Comparison of ENCODE assay signal across 8 cellular contexts in genomic region chr17:49739662-49740271, GRCh38. TPM values are rescaled to one million over a fixed set of nuclear protein-coding genes. Genes with fewer than 3 reads are reported as not detected.
DNase-seq lines count a peak whose midpoint lies in the region; ATAC-seq and TF ChIP-seq lines count a peak whose summit lies in the region.

No MANE protein-coding gene starts in this region.

- ATAC-seq in CD8-positive, alpha-beta T cell: peak; percentile 95
- peak; percentile 62 for ATAC-seq in HG02642 (IDR thresholded peaks at IDR 0.05; ENCODE audit: poor library complexity, unreplicated experiment)
- ATAC-seq in activated CD8-positive, alpha-beta T cell treated with anti-CD3 and anti-CD28 coated beads for 36 hours: peak; percentile 93

- H3K27me3 Mint-ChIP-seq in CD8-positive, alpha-beta T cell (ENCODE audit: low read depth): no peaks in the 10 kb centered on the region
- no peaks in the 10 kb centered on the region for H3K27me3 Mint-ChIP-seq in activated CD8-positive, alpha-beta T cell treated with anti-CD3 and anti-CD28 coated beads for 36 hours

- POLR2A ChIA-PET in CD8-positive, alpha-beta T cell (lab: Charles Lee): interaction anchor here (0.6 to 8.7 kb wide), 14 partner anchors 9 to 78 kb away, joined by 3 to 99 read pairs (median 4); partner anchors contain the start of genes FAM117A, KAT7, SLC35B1 and SPOP
- POLR2A ChIA-PET in activated CD8-positive, alpha-beta T cell treated with anti-CD3 and anti-CD28 coated beads for 36 hours (lab: Charles Lee): interaction anchor here (0.8 to 4.1 kb wide), 10 partner anchors 8 to 48 kb away, joined by 3 to 25 read pairs (median 4); partner anchors contain the start of genes FAM117A and SLC35B1

- peak overlapping the region; percentile 22 for H3K4me3 ChIP-seq in CD8-positive, alpha-beta T cell (ENCODE audit: low read depth, low read length)
- H3K4me3 ChIP-seq in epithelial cell of esophagus (ENCODE audit: low read length): no peak overlapping the region

- H3K4me1 ChIP-seq in CD8-positive, alpha-beta T cell (ENCODE audit: insufficient read depth, low read length): peaks cover 83% of the 10 kb centered on the region

- no peaks in the 10 kb centered on the region for H3K36me3 ChIP-seq in CD8-positive, alpha-beta T cell (ENCODE audit: insufficient read depth, low read length)

- H3K36me3 Mint-ChIP-seq in CD8-positive, alpha-beta T cell: peaks cover 10% of the 10 kb centered on the region
- H3K36me3 Mint-ChIP-seq in activated CD8-positive, alpha-beta T cell treated with anti-CD3 and anti-CD28 coated beads for 36 hours (ENCODE audit: low read depth): peaks cover 8% of the 10 kb centered on the region

- CTCF ChIA-PET in CD8-positive, alpha-beta T cell (lab: Charles Lee): interaction anchor here (1.1 to 4.4 kb wide), 4 partner anchors 23 to 258 kb away, joined by 3 to 22 read pairs (median 6); partner anchors contain the start of gene SLC35B1
- CTCF ChIA-PET in activated CD8-positive, alpha-beta T cell treated with anti-CD3 and anti-CD28 coated beads for 36 hours (lab: Charles Lee): interaction anchor here (1.3 to 2.4 kb wide), 4 partner anchors 9 to 31 kb away, joined by 3 to 8 read pairs (median 7); partner anchors contain the start of gene SLC35B1

- H3K27me3 ChIP-seq in CD8-positive, alpha-beta T cell (ENCODE audit: insufficient read depth, low read length): no peaks in the 10 kb centered on the region

- no peak for TF ChIP-seq CTCF in CD8-positive, alpha-beta T cell (IDR thresholded peaks at IDR 0.05)
- TF ChIP-seq CTCF in activated CD8-positive, alpha-beta T cell treated with anti-CD3 and anti-CD28 coated beads for 36 hours (IDR thresholded peaks at IDR 0.05): no peak
- TF ChIP-seq CTCF in epithelial cell of esophagus (IDR thresholded peaks at IDR 0.05; ENCODE audit: insufficient read depth, low read depth, low read length, missing control alignments): no peak

- H3K9me3 Mint-ChIP-seq in CD8-positive, alpha-beta T cell: no peaks in the 10 kb centered on the region
- H3K9me3 Mint-ChIP-seq in activated CD8-positive, alpha-beta T cell treated with anti-CD3 and anti-CD28 coated beads for 36 hours: peaks cover 2% of the 10 kb centered on the region

- peak overlapping the region; percentile 77 for H3K27ac ChIP-seq in CD8-positive, alpha-beta T cell (ENCODE audit: low read depth, low read length)

- no peaks in the 10 kb centered on the region for H3K9me3 ChIP-seq in CD8-positive, alpha-beta T cell (ENCODE audit: low read length)

- DNase-seq in CD8-positive, alpha-beta T cell: peak; percentile 91 to 99 (median 97)
- DNase-seq in NCI-H345 treated with DMSO at 0.1 percent for 48 hours (lab: John Stamatoyannopoulos, UW; ENCODE audit: unreplicated experiment) (peak; percentile 87), epithelial cell of esophagus (ENCODE audit: low read depth) (peak; percentile 83), renal cortical epithelial cell (ENCODE audit: low read depth) (peak; percentile 25), retina (no peak), hippocampal formation (lab: John Stamatoyannopoulos, UW) (no peak)
- DNase-seq in activated CD8-positive, alpha-beta T cell treated with anti-CD3 and anti-CD28 coated beads for 36 hours: peak; percentile 95

- H3K27ac Mint-ChIP-seq in CD8-positive, alpha-beta T cell: peak overlapping the region; percentile 100
- peak overlapping the region; percentile 100 for H3K27ac Mint-ChIP-seq in activated CD8-positive, alpha-beta T cell treated with anti-CD3 and anti-CD28 coated beads for 36 hours

- H3K4me1 Mint-ChIP-seq in CD8-positive, alpha-beta T cell (ENCODE audit: low read depth): peaks cover 87% of the 10 kb centered on the region
- H3K4me1 Mint-ChIP-seq in activated CD8-positive, alpha-beta T cell treated with anti-CD3 and anti-CD28 coated beads for 36 hours (ENCODE audit: low read depth): peaks cover 79% of the 10 kb centered on the region

- intact Hi-C loops in CD8-positive, alpha-beta T cell (cut with DNase I, micrococcal nuclease): loop anchor here (1.0 to 10.0 kb wide), 10 partner anchors 9 to 545 kb away; partner anchors contain the start of genes FAM117A (in 1 of the 2) and KAT7 (in 1 of the 2)
- intact Hi-C loops in activated CD8-positive, alpha-beta T cell treated with anti-CD3 and anti-CD28 coated beads for 36 hours (cut with micrococcal nuclease): no loop called here

- peak overlapping the region; percentile 90 for H3K4me3 Mint-ChIP-seq in CD8-positive, alpha-beta T cell
- peak overlapping the region; percentile 79 for H3K4me3 Mint-ChIP-seq in activated CD8-positive, alpha-beta T cell treated with anti-CD3 and anti-CD28 coated beads for 36 hours

RNA-seq across cellular contexts. Expression of gene FAM117A, which starts 24.2 kb away (rescaled TPM):
- 10 to 100 TPM; 23.4 to 28.7 TPM for total RNA-seq in CD8-positive, alpha-beta T cell
- total RNA-seq in activated CD8-positive, alpha-beta T cell treated with anti-CD3 and anti-CD28 coated beads for 36 hours: 10 to 100 TPM; 19.7 to 23.0 TPM
- 3.1 and 6.0 TPM in 2 replicates for total RNA-seq in renal cortical epithelial cell

RNA-seq across cellular contexts. Expression of gene SLC35B1, which starts 32.0 kb away (rescaled TPM):
- total RNA-seq in CD8-positive, alpha-beta T cell: 10 to 100 TPM; 57.7 to 64.2 TPM
- total RNA-seq in activated CD8-positive, alpha-beta T cell treated with anti-CD3 and anti-CD28 coated beads for 36 hours: 10 to 100 TPM; 38.6 to 46.6 TPM
- 34.9 and 65.8 TPM in 2 replicates for total RNA-seq in renal cortical epithelial cell

RNA-seq across cellular contexts. Expression of gene KAT7, which starts 48.7 kb away (rescaled TPM):
- total RNA-seq in CD8-positive, alpha-beta T cell: 100 to 1,000 TPM; 170 to 189 TPM
- 10 to 100 TPM; 61.2 to 66.6 TPM for total RNA-seq in activated CD8-positive, alpha-beta T cell treated with anti-CD3 and anti-CD28 coated beads for 36 hours
- 21.0 and 47.6 TPM in 2 replicates for total RNA-seq in renal cortical epithelial cell

Comparison
In these comparisons a context has a peak if more than half of its experiments do, and no peak if none do; other contexts are left out.
1. DNase-seq: peak in CD8-positive, alpha-beta T cell (7 of 7), NCI-H345 treated with DMSO at 0.1 percent for 48 hours (single experiment), activated CD8-positive, alpha-beta T cell treated with anti-CD3 and anti-CD28 coated beads for 36 hours (single experiment), epithelial cell of esophagus (single experiment) and renal cortical epithelial cell (single experiment); none in retina (single experiment) and hippocampal formation (0 of 2).
2. Peak in every context shown above with its lines, with median percentiles within 50 percentile points of each other: ATAC-seq.